14 cellular contexts compared by ENCODE assay signal in the genomic region with DNA sequence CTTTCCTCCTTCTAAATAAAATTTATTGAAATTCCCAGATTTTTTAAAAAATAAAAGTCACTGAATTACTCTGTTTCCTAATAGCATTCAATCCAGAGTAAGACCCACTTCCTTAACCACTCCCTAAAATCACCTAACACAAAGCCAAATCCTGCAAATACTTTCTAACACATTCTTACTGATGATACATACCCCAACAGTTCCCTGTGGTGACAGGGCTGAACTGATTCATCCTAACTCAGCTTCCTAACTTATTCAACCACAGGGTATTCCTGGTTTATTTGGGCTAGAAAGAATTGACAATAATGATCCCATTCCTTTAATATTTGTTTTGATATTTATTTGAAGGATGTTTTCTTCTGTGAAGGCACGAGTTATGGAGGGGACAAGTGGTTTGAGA. TPM values are rescaled to one million over a fixed set of nuclear protein-coding genes. Genes with fewer than 3 reads are reported as not detected.
DNase-seq lines count a peak whose midpoint lies in the region; ATAC-seq and TF ChIP-seq lines count a peak whose summit lies in the region.
"Had no signal": no experiment of that assay in that cellular context is flagged by ENCODE, and none has a peak within 500 bp of the region (broad histone marks: within the 10 kb centered on the region; RNA-seq: fewer than 3 reads in every experiment).

No MANE protein-coding gene starts in this region.

- intact Hi-C loops in lower lobe of right lung (cut with DNase I) (no loop called here), tibial artery (cut with DNase I; ENCODE audit: low total_unique reads) (no loop called here), left colon (cut with DNase I, micrococcal nuclease) (no loop called here)

- TF ChIP-seq CTCF in lower lobe of right lung (IDR thresholded peaks at IDR 0.05) = no peak
- TF ChIP-seq CTCF in tibial artery (IDR thresholded peaks at IDR 0.05) = no peak

- H3K4me1 ChIP-seq in lower lobe of right lung (no peaks in the 10 kb centered on the region), tibial artery (no peaks in the 10 kb centered on the region)

- H3K9me3 ChIP-seq in lower lobe of right lung = peaks cover 76% of the 10 kb centered on the region
- peaks cover 0 to 68% (median 44%) of the 10 kb centered on the region in 3 donors for H3K9me3 ChIP-seq in tibial artery

- H3K27ac ChIP-seq in lower lobe of right lung (no peak overlapping the region), tibial artery (peak overlapping the region in 1 of 2 donors; percentile 80)
- H3K27ac ChIP-seq: neutrophil had no signal

- H3K27me3 ChIP-seq in lower lobe of right lung (ENCODE audit: low read depth) (no peaks in the 10 kb centered on the region), tibial artery (no peaks in the 10 kb centered on the region)

- H3K36me3 ChIP-seq in lower lobe of right lung (no peaks in the 10 kb centered on the region), tibial artery (peaks cover 23 to 55% (median 43%) of the 10 kb centered on the region in 3 donors)
- H3K36me3 ChIP-seq: neutrophil had no signal

- H3K4me3 ChIP-seq in lower lobe of right lung (peak overlapping the region; percentile 54), tibial artery (peak overlapping the region; percentile 60 to 65)

- DNase-seq in M059J (ENCODE audit: low read depth) (peak; percentile 24), cerebellar cortex (ENCODE audit: low spot score) (peak; percentile 5), lower lobe of right lung (no peak), tibial artery (no peak), NCI-H2107 treated with DMSO at 0.1 percent for 48 hours (lab: John Stamatoyannopoulos, UW; ENCODE audit: unreplicated experiment) (no peak), left colon (no peak)
- DNase-seq: activated CD4-positive, alpha-beta T cell treated with anti-CD3 and anti-CD28 coated beads for 1 hour; activated T-cell treated with anti-CD3 and anti-CD28 coated beads, Interleukin-2, amount 50 U/mL, for 72 hours; H9; islet precursor cell; NCI-H187 treated with DMSO at 0.1 percent for 48 hours; stimulated activated CD4-positive, alpha-beta T cell treated with anti-CD3 and anti-CD28 coated beads, Interleukin-4, amount 100 ng/mL, for 4 hours had no signal

- no peak for ATAC-seq in lower lobe of right lung
- ATAC-seq in GM19395 (IDR thresholded peaks at IDR 0.05; ENCODE audit: unreplicated experiment) = no peak
- ATAC-seq in left colon = no peak
- ATAC-seq: activated T-cell treated with anti-CD3 and anti-CD28 coated beads, Interleukin-2, amount 50 U/mL, for 72 hours had no signal

RNA-seq across cellular contexts. Expression of a gene that starts 40.7 kb away (rescaled TPM):
- total RNA-seq in M059J (2014; rRNA removed; shearing (Covaris generic)) = 5.1 and 5.7 TPM in 2 replicates
- 2.0 TPM for total RNA-seq in lower lobe of right lung
- total RNA-seq in left colon = 1 to 10 TPM; 1.6 to 2.0 TPM

Comparison
In these comparisons a context has a peak if more than half of its experiments do, and no peak if none do; other contexts are left out.
1. DNase-seq: peak in M059J (single experiment) and cerebellar cortex (single experiment); none in lower lobe of right lung (single experiment), tibial artery (0 of 2), NCI-H2107 treated with DMSO at 0.1 percent for 48 hours (single experiment) and left colon (0 of 2).